ENCODE assay signal across 20 cellular contexts in genomic region chrX:9282325-9282724, GRCh38.
DNase-seq lines count a peak whose midpoint lies in the region; ATAC-seq, FAIRE-seq and TF ChIP-seq lines count a peak whose summit lies in the region.
"Had no signal": no experiment of that assay in that cellular context is flagged by ENCODE, and none has a peak within 500 bp of the region (broad histone marks: within the 10 kb centered on the region; RNA-seq: fewer than 3 reads in every experiment).

No MANE protein-coding gene starts in this region.

- peak overlapping the region in 7 of 11 experiments; percentile 31 to 82 (median 70); a peak in 14 of 22 replicates for H3K4me2 ChIP-seq in BLaER1 treated with 17β-estradiol and CSF1 and Interleukin-3, amounts not matched to agents 10 nM and 100 nM
- no peak overlapping the region for H3K4me2 ChIP-seq in DND-41 (ENCODE audit: insufficient read depth, low read length)
- H3K4me2 ChIP-seq in astrocyte (ENCODE audit: low read length) = no peak overlapping the region

- H4K20me1 ChIP-seq in BLaER1 treated with 17β-estradiol and CSF1 and Interleukin-3, amounts not matched to agents 10 nM and 100 nM = no peaks in the 10 kb centered on the region
- H4K20me1 ChIP-seq in DND-41 (ENCODE audit: insufficient read depth, low read length) = no peaks in the 10 kb centered on the region
- H4K20me1 ChIP-seq in astrocyte (ENCODE audit: insufficient read depth, low read length) = no peaks in the 10 kb centered on the region

- H3K36me3 Mint-ChIP-seq in astrocyte (ENCODE audit: low read depth, unreplicated experiment) (no peaks in the 10 kb centered on the region), HFFc6 (ENCODE audit: low read depth) (no peaks in the 10 kb centered on the region)

- H3K4me1 Mint-ChIP-seq in astrocyte (ENCODE audit: low read depth, unreplicated experiment) (peaks cover 5% of the 10 kb centered on the region), HFFc6 (ENCODE audit: low read depth) (peaks cover 13% of the 10 kb centered on the region; the same call in 1 of the 2 replicates)

- ATAC-seq in DND-41 (ENCODE audit: insufficient read depth, low read depth) = peak; percentile 47; the same call in 1 of the 3 replicates
- ATAC-seq: foreskin keratinocyte had no signal

- H3K79me2 ChIP-seq in DND-41 (ENCODE audit: insufficient read depth, low read length) (no peaks in the 10 kb centered on the region), astrocyte (ENCODE audit: insufficient read depth, low read length) (no peaks in the 10 kb centered on the region)

- TF ChIP-seq CTCF in DND-41 (IDR thresholded peaks at IDR 0.05; ENCODE audit: borderline replicate concordance, extremely low read depth, low read length, poor library complexity, severe bottlenecking) = no peak
- no peak for TF ChIP-seq CTCF in astrocyte (IDR thresholded peaks at IDR 0.05; ENCODE audit: insufficient read depth, low read depth, low read length)
- no peak for TF ChIP-seq CTCF in HFFc6 (IDR thresholded peaks at IDR 0.05)

- no peak overlapping the region for H2AFZ ChIP-seq in DND-41 (ENCODE audit: low read depth, low read length)
- H2AFZ ChIP-seq in astrocyte (ENCODE audit: low read depth, low read length) = no peak overlapping the region

- H3K27me3 Mint-ChIP-seq in astrocyte (ENCODE audit: low read depth, unreplicated experiment) (peaks cover under 1% of the 10 kb centered on the region), HFFc6 (ENCODE audit: insufficient read depth) (peaks cover 3% of the 10 kb centered on the region)

- no peak overlapping the region for H3K9ac ChIP-seq in BLaER1 treated with 17β-estradiol and CSF1 and Interleukin-3, amounts not matched to agents 10 nM and 100 nM
- no peak overlapping the region for H3K9ac ChIP-seq in DND-41 (ENCODE audit: low read depth, low read length)
- H3K9ac ChIP-seq in astrocyte (ENCODE audit: low read length) = no peak overlapping the region

- H3K9me3 ChIP-seq in BLaER1 treated with 17β-estradiol and CSF1 and Interleukin-3, amounts not matched to agents 10 nM and 100 nM (replicated peaks in 1 of 11) = no peaks in the 10 kb centered on the region
- H3K9me3 ChIP-seq in DND-41 (ENCODE audit: insufficient read depth, low read length, severe bottlenecking) (no peaks in the 10 kb centered on the region), astrocyte (ENCODE audit: insufficient read depth, low read depth, low read length) (no peaks in the 10 kb centered on the region)
- H3K9me3 ChIP-seq: Peyer's patch had no signal

- DNase-seq in DND-41 (no peak), NCI-H526 treated with DMSO at 0.1 percent for 48 hours (lab: John Stamatoyannopoulos, UW) (peak; percentile 4), astrocyte (ENCODE audit: low read depth) (no peak), HFFc6 (no peak), globus pallidus (ENCODE audit: low spot score) (no peak), retina (no peak)
- DNase-seq in activated CD4-positive, alpha-beta T cell treated with anti-CD3 and anti-CD28 coated beads, Interleukin-2, amount 50 U/mL, for 48 hours = no peak
- DNase-seq: amygdala; COR-L47; dermis blood vessel endothelial cell; foreskin keratinocyte; HCEC 1CT; hippocampal formation; islet precursor cell; NCI-H82; nucleus accumbens; Peyer's patch; stimulated activated CD8-positive, alpha-beta memory T cell treated with anti-CD3 and anti-CD28 coated beads, Interleukin-4, amount 100 ng/mL, for 48 hours had no signal

- FAIRE-seq in astrocyte (lab: Jason Lieb, UNC) = peak; percentile 86

- H3K27ac Mint-ChIP-seq in astrocyte (ENCODE audit: unreplicated experiment) (no peak overlapping the region), HFFc6 (no peak overlapping the region)

- peaks cover 17 to 90% (median 57%) of the 10 kb centered on the region in 10 experiments; a peak in 19 of 20 replicates for H3K4me1 ChIP-seq in BLaER1 treated with 17β-estradiol and CSF1 and Interleukin-3, amounts not matched to agents 10 nM and 100 nM
- H3K4me1 ChIP-seq in DND-41 (ENCODE audit: insufficient read depth, low read length) (peaks cover 26% of the 10 kb centered on the region), astrocyte (ENCODE audit: insufficient read depth, low read length) (no peaks in the 10 kb centered on the region)
- H3K4me1 ChIP-seq: foreskin keratinocyte, Peyer's patch had no signal

- no peaks in the 10 kb centered on the region for H3K36me3 ChIP-seq in BLaER1 treated with 17β-estradiol and CSF1 and Interleukin-3, amounts not matched to agents 10 nM and 100 nM
- H3K36me3 ChIP-seq in DND-41 (ENCODE audit: insufficient read depth, low read length) (no peaks in the 10 kb centered on the region), astrocyte (ENCODE audit: insufficient read depth, low read length) (no peaks in the 10 kb centered on the region)
- H3K36me3 ChIP-seq: cardiac muscle cell, Peyer's patch had no signal

- peak overlapping the region in 6 of 11 experiments; percentile 20 to 64 (median 59); a peak in 12 of 22 replicates for H3K27ac ChIP-seq in BLaER1 treated with 17β-estradiol and CSF1 and Interleukin-3, amounts not matched to agents 10 nM and 100 nM
- H3K27ac ChIP-seq in DND-41 (ENCODE audit: low read length) (peak overlapping the region; percentile 57), astrocyte (ENCODE audit: low read depth, low read length) (no peak overlapping the region)
- H3K27ac ChIP-seq: cardiac muscle cell, foreskin keratinocyte, Peyer's patch had no signal

- H3K4me3 ChIP-seq in BLaER1 treated with 17β-estradiol and CSF1 and Interleukin-3, amounts not matched to agents 10 nM and 100 nM = no peak overlapping the region
- H3K4me3 ChIP-seq in DND-41 (ENCODE audit: low read depth in 1 of 2, low read length in 2 of 2) (no peak overlapping the region), astrocyte (ENCODE audit: insufficient read depth, low read depth, low read length) (no peak overlapping the region)
- H3K4me3 ChIP-seq: cardiac muscle cell, Peyer's patch had no signal

- H3K4me3 Mint-ChIP-seq in astrocyte (ENCODE audit: unreplicated experiment) (no peak overlapping the region), HFFc6 (no peak overlapping the region)

- peaks cover 2% of the 10 kb centered on the region for H3K9me3 Mint-ChIP-seq in astrocyte (ENCODE audit: unreplicated experiment)
- no peaks in the 10 kb centered on the region for H3K9me3 Mint-ChIP-seq in HFFc6

- no peaks in the 10 kb centered on the region for H3K27me3 ChIP-seq in BLaER1 treated with 17β-estradiol and CSF1 and Interleukin-3, amounts not matched to agents 10 nM and 100 nM
- H3K27me3 ChIP-seq in DND-41 (ENCODE audit: insufficient read depth, low read length, poor library complexity) (no peaks in the 10 kb centered on the region), astrocyte (ENCODE audit: insufficient read depth, low read length) (no peaks in the 10 kb centered on the region)
- H3K27me3 ChIP-seq: cardiac muscle cell, foreskin keratinocyte, Peyer's patch had no signal

Comparison
In these comparisons a context has a peak if more than half of its experiments do, and no peak if none do; other contexts are left out.
1. H3K4me2 ChIP-seq: peak in BLaER1 treated with 17β-estradiol and CSF1 and Interleukin-3, amounts not matched to agents 10 nM and 100 nM (7 of 11); none in DND-41 (single experiment) and astrocyte (single experiment).